Comparison of ENCODE assay signal across 9 cellular contexts in genomic region chr9:87498046-87498815, GRCh38. TPM values are rescaled to one million over a fixed set of nuclear protein-coding genes. Genes with fewer than 3 reads are reported as not detected.
DNase-seq lines count a peak whose midpoint lies in the region; ATAC-seq, FAIRE-seq and TF ChIP-seq lines count a peak whose summit lies in the region.
"Had no signal": no experiment of that assay in that cellular context is flagged by ENCODE, and none has a peak within 500 bp of the region (broad histone marks: within the 10 kb centered on the region; RNA-seq: fewer than 3 reads in every experiment).

No MANE protein-coding gene starts in this region.

- no peaks in the 10 kb centered on the region for H3K9me1 ChIP-seq in endothelial cell of umbilical vein (replicated peaks; ENCODE audit: control insufficient read depth, extremely low read depth, insufficient read depth, low read length)

- CTCF ChIA-PET in endothelial cell of umbilical vein (lab: Charles Lee), result interaction anchor here (0.6 to 3.7 kb wide), 26 partner anchors 9 to 179 kb away, joined by 3 to 27 read pairs (median 3); no protein-coding TSS in a partner anchor

- H3K4me1 Mint-ChIP-seq in activated CD4-positive, alpha-beta T cell treated with anti-CD3 and anti-CD28 coated beads, Interleukin-2, amount 10 ng/mL, durations not matched to agents 24 days and 14 days, result peaks cover 12% of the 10 kb centered on the region

- no peak for DNase-seq in activated CD4-positive, alpha-beta T cell treated with anti-CD3 and anti-CD28 coated beads, Interleukin-2, amount 10 ng/mL, durations not matched to agents 24 days and 14 days
- no peak for DNase-seq in activated CD4-positive, alpha-beta T cell treated with anti-CD3 and anti-CD28 coated beads, Interleukin-2, amount 50 U/mL, for 4 hours
- DNase-seq in SK-N-DZ (ENCODE audit: low spot score) (peak; percentile 44), endothelial cell of umbilical vein (ENCODE audit: low read depth, low spot score) (peak; percentile 57), midbrain (lab: John Stamatoyannopoulos, UW) (peak; percentile 64), upper lobe of left lung (peak; percentile 64 to 92), SHP77 (lab: John Stamatoyannopoulos, UW) (no peak)

- H3K36me3 Mint-ChIP-seq in activated CD4-positive, alpha-beta T cell treated with anti-CD3 and anti-CD28 coated beads, Interleukin-2, amount 10 ng/mL, durations not matched to agents 24 days and 14 days (ENCODE audit: low read depth), result no peaks in the 10 kb centered on the region

- H3K27ac ChIP-seq in endothelial cell of umbilical vein (ENCODE audit: insufficient read depth, low read depth, low read length) (peak overlapping the region; percentile 78), upper lobe of left lung (peak overlapping the region; percentile 88 to 96 (median 90))

- peak overlapping the region; percentile 84 for H3K9ac ChIP-seq in endothelial cell of umbilical vein (replicated peaks; ENCODE audit: extremely low read depth, insufficient read depth, low read length)

- H3K27me3 ChIP-seq in endothelial cell of umbilical vein (ENCODE audit: control insufficient read depth in 2 of 2, insufficient read depth in 2 of 2, low read length in 2 of 2) (no peaks in the 10 kb centered on the region), upper lobe of left lung (no peaks in the 10 kb centered on the region)

- peak overlapping the region; percentile 98 for H2AFZ ChIP-seq in endothelial cell of umbilical vein (ENCODE audit: low read depth, low read length)

- peaks cover 38% of the 10 kb centered on the region for H3K79me2 ChIP-seq in endothelial cell of umbilical vein (ENCODE audit: control insufficient read depth, insufficient read depth, low read length)

- POLR2A ChIA-PET in endothelial cell of umbilical vein (lab: Charles Lee), result interaction anchor here (1.5 kb wide), 1 partner anchor 12 kb away, joined by 3 read pairs; no protein-coding TSS in a partner anchor

- no peaks in the 10 kb centered on the region for H4K20me1 ChIP-seq in endothelial cell of umbilical vein (replicated peaks; ENCODE audit: control insufficient read depth, extremely low read depth, insufficient read depth, low read length)

- H3K9me3 ChIP-seq in endothelial cell of umbilical vein (replicated peaks; ENCODE audit: control insufficient read depth, insufficient read depth, low read length), result no peaks in the 10 kb centered on the region
- no peaks in the 10 kb centered on the region for H3K9me3 ChIP-seq in upper lobe of left lung

- no peak overlapping the region for H3K27ac Mint-ChIP-seq in activated CD4-positive, alpha-beta T cell treated with anti-CD3 and anti-CD28 coated beads, Interleukin-2, amount 10 ng/mL, durations not matched to agents 24 days and 14 days

- peak overlapping the region; percentile 99 for H3K4me2 ChIP-seq in endothelial cell of umbilical vein (ENCODE audit: insufficient read depth, low read length)

- TSS peak; percentile 63 for BruUV-seq in endothelial cell of umbilical vein (replicated peaks; lab: Mats Ljungman, UMichigan)

- WGBS in upper lobe of left lung, 2 donors, result 1 to 3% methylated on average over 14 to 19 of the region's 81 CpGs

- no peaks in the 10 kb centered on the region for H3K9me3 Mint-ChIP-seq in activated CD4-positive, alpha-beta T cell treated with anti-CD3 and anti-CD28 coated beads, Interleukin-2, amount 10 ng/mL, durations not matched to agents 24 days and 14 days

- H3K4me1 ChIP-seq in endothelial cell of umbilical vein (ENCODE audit: control insufficient read depth, extremely low read depth, insufficient read depth, low read length) (peaks cover 37% of the 10 kb centered on the region), upper lobe of left lung (peaks cover 18 to 34% (median 21%) of the 10 kb centered on the region in 4 donors)

- FAIRE-seq in endothelial cell of umbilical vein (lab: Jason Lieb, UNC), result no peak
- FAIRE-seq: GM18507 had no signal

- peak; percentile 7 to 45 for TF ChIP-seq CTCF in endothelial cell of umbilical vein (IDR thresholded peaks at IDR 0.05; ENCODE audit: extremely low read depth in 1 of 2, insufficient read depth in 1 of 2, low read depth in 1 of 2, low read length in 2 of 2)
- peak in 4 of 6 experiments; percentile 19 to 57 (median 25) for TF ChIP-seq CTCF in upper lobe of left lung (IDR thresholded peaks at IDR 0.05)

- H3K4me3 ChIP-seq in endothelial cell of umbilical vein (replicated peaks in 1 of 3; ENCODE audit: insufficient read depth in 1 of 3, low read depth in 1 of 3, low read length in 3 of 3) (peak overlapping the region; percentile 72 to 93 (median 77)), upper lobe of left lung (peak overlapping the region; percentile 55 to 81 (median 78))

- TF ChIP-seq POLR2A in endothelial cell of umbilical vein (IDR thresholded peaks at IDR 0.05; ENCODE audit: low read depth, low read length) (peak; percentile 14), upper lobe of left lung (IDR thresholded peaks at IDR 0.05) (peak in 2 of 4 donors; percentile 18 to 37)

- intact Hi-C loops in activated CD4-positive, alpha-beta T cell treated with anti-CD3 and anti-CD28 coated beads, Interleukin-2, amount 10 ng/mL, durations not matched to agents 24 days and 14 days (cut with micrococcal nuclease), result no loop called here
- intact Hi-C loops in endothelial cell of umbilical vein (cut with micrococcal nuclease), result loop anchor here (1.0 to 10.0 kb wide), 7 partner anchors 18 to 317 kb away; partner anchors contain the start of gene CTSL

- H3K4me3 Mint-ChIP-seq in activated CD4-positive, alpha-beta T cell treated with anti-CD3 and anti-CD28 coated beads, Interleukin-2, amount 10 ng/mL, durations not matched to agents 24 days and 14 days, result peak overlapping the region; percentile 61

- H3K36me3 ChIP-seq in endothelial cell of umbilical vein (ENCODE audit: control insufficient read depth in 2 of 2, extremely low read depth in 1 of 2, insufficient read depth in 2 of 2, low read length in 2 of 2) (no peaks in the 10 kb centered on the region), upper lobe of left lung (no peaks in the 10 kb centered on the region)

- dilution Hi-C loops in endothelial cell of umbilical vein (cut with MboI; ENCODE audit: extremely low pct_ligation_motif_present, low sequenced_read_pairs), result no loop called here

- H3K27me3 Mint-ChIP-seq in activated CD4-positive, alpha-beta T cell treated with anti-CD3 and anti-CD28 coated beads, Interleukin-2, amount 10 ng/mL, durations not matched to agents 24 days and 14 days, result peaks cover 59% of the 10 kb centered on the region

- no peak for TF ChIP-seq EP300 in upper lobe of left lung (IDR thresholded peaks at IDR 0.05)

- ATAC-seq in HG02852 (IDR thresholded peaks at IDR 0.05; ENCODE audit: unreplicated experiment) (peak; percentile 22), upper lobe of left lung (ENCODE audit: low FRiP score in 2 of 2) (peak; percentile 69 to 84)

TF ChIP-seq in endothelial cell of umbilical vein, 7 proteins besides CTCF, POLR2A, EP300 and RAD21:
- no peak for TF ChIP-seq MYC (IDR thresholded peaks at IDR 0.05; ENCODE audit: low read depth, low read length)
- TF ChIP-seq MAX (IDR thresholded peaks at IDR 0.05; ENCODE audit: insufficient read depth, insufficient read length), result no peak
- TF ChIP-seq POLR2AphosphoS5 (IDR thresholded peaks at IDR 0.05; ENCODE audit: insufficient read depth, low read depth, low read length), result peak; percentile 42
- no peak for TF ChIP-seq GATA2 (IDR thresholded peaks at IDR 0.05; ENCODE audit: insufficient read depth, insufficient read length, low read depth, low read length)
TF ChIP-seq in endothelial cell of umbilical vein: peak in this region for 1.

RNA-seq across cellular contexts. Expression of gene DAPK1, which starts 0.6 kb away (rescaled TPM):
- total RNA-seq in activated CD4-positive, alpha-beta T cell treated with anti-CD3 and anti-CD28 coated beads, Interleukin-2, amount 10 ng/mL, durations not matched to agents 24 days and 14 days, result 2.2 and 3.6 TPM in 2 replicates
- 15.1 and 18.1 TPM in 2 replicates for polyA plus RNA-seq in SK-N-DZ (2014; cell fraction: cytosol; rRNA removed)
- polyA plus RNA-seq in SK-N-DZ (2014; cell fraction: nucleus; rRNA removed), result 17.5 and 31.7 TPM in 2 replicates
- total RNA-seq in endothelial cell of umbilical vein, result 93.4 and 119 TPM in 2 replicates
- polyA plus RNA-seq in endothelial cell of umbilical vein, result 56.7 and 58.9 TPM in 2 replicates
- polyA plus RNA-seq in endothelial cell of umbilical vein (2011; cell fraction: cytosol; rRNA removed), result 49.4 and 50.2 TPM in 2 replicates
- 207 and 208 TPM in 2 replicates for polyA plus RNA-seq in endothelial cell of umbilical vein (2011; cell fraction: nucleus; rRNA removed)
- polyA plus RNA-seq in endothelial cell of umbilical vein (2012), result 43.2 and 48.0 TPM in 2 replicates
- polyA minus RNA-seq in endothelial cell of umbilical vein, result 214 and 217 TPM in 2 replicates
- 3.2 TPM for polyA minus RNA-seq in endothelial cell of umbilical vein (2011; cell fraction: cytosol; rRNA and poly(A)+ RNA removed)
- polyA minus RNA-seq in endothelial cell of umbilical vein (2011; cell fraction: nucleus; rRNA and poly(A)+ RNA removed), result 218 and 257 TPM in 2 replicates
- total RNA-seq in upper lobe of left lung, result 100 to 1,000 TPM; 125 to 334 (median 213) TPM

Comparison
In these comparisons a context has a peak if more than half of its experiments do, and no peak if none do; other contexts are left out.
1. DNase-seq: peak in SK-N-DZ (single experiment), endothelial cell of umbilical vein (single experiment), midbrain (single experiment) and upper lobe of left lung (2 of 2); none in activated CD4-positive, alpha-beta T cell treated with anti-CD3 and anti-CD28 coated beads, Interleukin-2, amount 10 ng/mL, durations not matched to agents 24 days and 14 days (single experiment), activated CD4-positive, alpha-beta T cell treated with anti-CD3 and anti-CD28 coated beads, Interleukin-2, amount 50 U/mL, for 4 hours (0 of 2) and SHP77 (0 of 2).
2. RNA of gene DAPK1, which starts 0.6 kb away (total RNA-seq): 125 to 334 TPM in upper lobe of left lung and 93.4 to 119 TPM in endothelial cell of umbilical vein; 2.2 to 3.6 TPM in activated CD4-positive, alpha-beta T cell treated with anti-CD3 and anti-CD28 coated beads, Interleukin-2, amount 10 ng/mL, durations not matched to agents 24 days and 14 days; every median in the first group is over 10 times any median in the second.